ENCODE assay signal across 1 cellular context in the genomic region with DNA sequence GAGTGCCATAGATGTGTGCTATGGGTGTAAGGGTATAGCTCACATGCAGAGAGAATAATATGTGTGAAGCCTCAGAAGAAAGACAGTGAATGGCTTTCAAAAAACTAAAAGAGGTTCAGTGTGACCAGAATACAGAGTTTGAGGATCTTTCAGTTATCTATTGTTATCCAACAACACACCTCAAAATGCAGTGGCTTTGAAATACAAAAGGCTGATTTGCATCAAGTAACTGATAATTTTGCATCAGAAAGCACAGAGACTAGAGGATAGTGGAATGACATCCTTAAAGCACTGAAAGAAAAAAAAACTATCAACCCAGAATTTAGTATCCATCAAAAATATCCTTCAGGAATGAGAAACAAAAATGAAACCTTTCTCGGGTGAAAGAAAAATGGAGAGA.
TF ChIP-seq lines count a peak whose summit lies in the region.

No MANE protein-coding gene starts in this region.

TF ChIP-seq in H1, 55 proteins besides CTCF, POLR2A, EP300 and RAD21 (continued from another document):
- TF ChIP-seq, protein P1, sequence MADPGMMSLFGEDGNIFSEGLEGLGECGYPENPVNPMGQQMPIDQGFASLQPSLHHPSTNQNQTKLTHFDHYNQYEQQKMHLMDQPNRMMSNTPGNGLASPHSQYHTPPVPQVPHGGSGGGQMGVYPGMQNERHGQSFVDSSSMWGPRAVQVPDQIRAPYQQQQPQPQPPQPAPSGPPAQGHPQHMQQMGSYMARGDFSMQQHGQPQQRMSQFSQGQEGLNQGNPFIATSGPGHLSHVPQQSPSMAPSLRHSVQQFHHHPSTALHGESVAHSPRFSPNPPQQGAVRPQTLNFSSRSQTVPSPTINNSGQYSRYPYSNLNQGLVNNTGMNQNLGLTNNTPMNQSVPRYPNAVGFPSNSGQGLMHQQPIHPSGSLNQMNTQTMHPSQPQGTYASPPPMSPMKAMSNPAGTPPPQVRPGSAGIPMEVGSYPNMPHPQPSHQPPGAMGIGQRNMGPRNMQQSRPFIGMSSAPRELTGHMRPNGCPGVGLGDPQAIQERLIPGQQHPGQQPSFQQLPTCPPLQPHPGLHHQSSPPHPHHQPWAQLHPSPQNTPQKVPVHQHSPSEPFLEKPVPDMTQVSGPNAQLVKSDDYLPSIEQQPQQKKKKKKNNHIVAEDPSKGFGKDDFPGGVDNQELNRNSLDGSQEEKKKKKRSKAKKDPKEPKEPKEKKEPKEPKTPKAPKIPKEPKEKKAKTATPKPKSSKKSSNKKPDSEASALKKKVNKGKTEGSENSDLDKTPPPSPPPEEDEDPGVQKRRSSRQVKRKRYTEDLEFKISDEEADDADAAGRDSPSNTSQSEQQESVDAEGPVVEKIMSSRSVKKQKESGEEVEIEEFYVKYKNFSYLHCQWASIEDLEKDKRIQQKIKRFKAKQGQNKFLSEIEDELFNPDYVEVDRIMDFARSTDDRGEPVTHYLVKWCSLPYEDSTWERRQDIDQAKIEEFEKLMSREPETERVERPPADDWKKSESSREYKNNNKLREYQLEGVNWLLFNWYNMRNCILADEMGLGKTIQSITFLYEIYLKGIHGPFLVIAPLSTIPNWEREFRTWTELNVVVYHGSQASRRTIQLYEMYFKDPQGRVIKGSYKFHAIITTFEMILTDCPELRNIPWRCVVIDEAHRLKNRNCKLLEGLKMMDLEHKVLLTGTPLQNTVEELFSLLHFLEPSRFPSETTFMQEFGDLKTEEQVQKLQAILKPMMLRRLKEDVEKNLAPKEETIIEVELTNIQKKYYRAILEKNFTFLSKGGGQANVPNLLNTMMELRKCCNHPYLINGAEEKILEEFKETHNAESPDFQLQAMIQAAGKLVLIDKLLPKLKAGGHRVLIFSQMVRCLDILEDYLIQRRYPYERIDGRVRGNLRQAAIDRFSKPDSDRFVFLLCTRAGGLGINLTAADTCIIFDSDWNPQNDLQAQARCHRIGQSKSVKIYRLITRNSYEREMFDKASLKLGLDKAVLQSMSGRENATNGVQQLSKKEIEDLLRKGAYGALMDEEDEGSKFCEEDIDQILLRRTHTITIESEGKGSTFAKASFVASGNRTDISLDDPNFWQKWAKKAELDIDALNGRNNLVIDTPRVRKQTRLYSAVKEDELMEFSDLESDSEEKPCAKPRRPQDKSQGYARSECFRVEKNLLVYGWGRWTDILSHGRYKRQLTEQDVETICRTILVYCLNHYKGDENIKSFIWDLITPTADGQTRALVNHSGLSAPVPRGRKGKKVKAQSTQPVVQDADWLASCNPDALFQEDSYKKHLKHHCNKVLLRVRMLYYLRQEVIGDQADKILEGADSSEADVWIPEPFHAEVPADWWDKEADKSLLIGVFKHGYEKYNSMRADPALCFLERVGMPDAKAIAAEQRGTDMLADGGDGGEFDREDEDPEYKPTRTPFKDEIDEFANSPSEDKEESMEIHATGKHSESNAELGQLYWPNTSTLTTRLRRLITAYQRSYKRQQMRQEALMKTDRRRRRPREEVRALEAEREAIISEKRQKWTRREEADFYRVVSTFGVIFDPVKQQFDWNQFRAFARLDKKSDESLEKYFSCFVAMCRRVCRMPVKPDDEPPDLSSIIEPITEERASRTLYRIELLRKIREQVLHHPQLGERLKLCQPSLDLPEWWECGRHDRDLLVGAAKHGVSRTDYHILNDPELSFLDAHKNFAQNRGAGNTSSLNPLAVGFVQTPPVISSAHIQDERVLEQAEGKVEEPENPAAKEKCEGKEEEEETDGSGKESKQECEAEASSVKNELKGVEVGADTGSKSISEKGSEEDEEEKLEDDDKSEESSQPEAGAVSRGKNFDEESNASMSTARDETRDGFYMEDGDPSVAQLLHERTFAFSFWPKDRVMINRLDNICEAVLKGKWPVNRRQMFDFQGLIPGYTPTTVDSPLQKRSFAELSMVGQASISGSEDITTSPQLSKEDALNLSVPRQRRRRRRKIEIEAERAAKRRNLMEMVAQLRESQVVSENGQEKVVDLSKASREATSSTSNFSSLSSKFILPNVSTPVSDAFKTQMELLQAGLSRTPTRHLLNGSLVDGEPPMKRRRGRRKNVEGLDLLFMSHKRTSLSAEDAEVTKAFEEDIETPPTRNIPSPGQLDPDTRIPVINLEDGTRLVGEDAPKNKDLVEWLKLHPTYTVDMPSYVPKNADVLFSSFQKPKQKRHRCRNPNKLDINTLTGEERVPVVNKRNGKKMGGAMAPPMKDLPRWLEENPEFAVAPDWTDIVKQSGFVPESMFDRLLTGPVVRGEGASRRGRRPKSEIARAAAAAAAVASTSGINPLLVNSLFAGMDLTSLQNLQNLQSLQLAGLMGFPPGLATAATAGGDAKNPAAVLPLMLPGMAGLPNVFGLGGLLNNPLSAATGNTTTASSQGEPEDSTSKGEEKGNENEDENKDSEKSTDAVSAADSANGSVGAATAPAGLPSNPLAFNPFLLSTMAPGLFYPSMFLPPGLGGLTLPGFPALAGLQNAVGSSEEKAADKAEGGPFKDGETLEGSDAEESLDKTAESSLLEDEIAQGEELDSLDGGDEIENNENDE (IDR thresholded peaks at IDR 0.05; ENCODE audit: insufficient replicate concordance, low read length) = peak; percentile 58
